ENCODE assay signal across 8 cellular contexts in genomic region chr9:136687721-136688223, GRCh38. TPM values are rescaled to one million over a fixed set of nuclear protein-coding genes. Genes with fewer than 3 reads are reported as not detected.
A peak's percentile ranks its signal among the peaks of the same experiment; 100 is the strongest.
DNase-seq lines count a peak whose midpoint lies in the region; ATAC-seq and TF ChIP-seq lines count a peak whose summit lies in the region.

No MANE protein-coding gene starts in this region.

- peak overlapping the region; percentile 57 for H3K4me3 Mint-ChIP-seq in activated B cell treated with CpG ODN at 0.5 μM for 24 hours
- H3K4me3 Mint-ChIP-seq in activated T-helper 2 cell treated with anti-CD3 and anti-CD28 coated beads, Interferon-gamma antibody, Interleukin-2, Interleukin-4, amounts not matched to agents 10 μg/mL and 5 μg/mL and 100 μg/mL, durations not matched to agents 14 hours and 24 hours and 36 hours (ENCODE audit: low read depth) = no peak overlapping the region

- 34 to 57% (median 42%) methylated on average over 10 to 37 of the region's 37 CpGs for WGBS in heart left ventricle, 4 donors

- no peaks in the 10 kb centered on the region for H3K9me3 ChIP-seq in heart left ventricle
- H3K9me3 ChIP-seq in upper lobe of right lung = no peaks in the 10 kb centered on the region

- H3K36me3 ChIP-seq in heart left ventricle = peaks cover 0 to 5% (median 0%) of the 10 kb centered on the region in 9 donors
- H3K36me3 ChIP-seq in upper lobe of right lung = no peaks in the 10 kb centered on the region

- DNase-seq in heart left ventricle (peak in 2 of 5 donors; percentile 44 to 78), Right ventricle myocardium inferior (ENCODE audit: missing footprints) (no peak), activated B cell treated with CpG ODN at 0.5 μM for 24 hours (no peak), left colon (peak; percentile 83 to 92), upper lobe of right lung (peak; percentile 84), foreskin fibroblast (no peak), cortex of kidney (lab: John Stamatoyannopoulos, UW) (no peak)
- no peak for DNase-seq in activated T-helper 2 cell treated with anti-CD3 and anti-CD28 coated beads, Interferon-gamma antibody, Interleukin-2, Interleukin-4, amounts not matched to agents 10 μg/mL and 5 μg/mL and 100 μg/mL, durations not matched to agents 14 hours and 24 hours and 36 hours (ENCODE audit: low spot score)

- TF ChIP-seq CTCF in heart left ventricle (IDR thresholded peaks at IDR 0.05) (no peak), activated B cell treated with CpG ODN at 0.5 μM for 24 hours (IDR thresholded peaks at IDR 0.05) (no peak), upper lobe of right lung (IDR thresholded peaks at IDR 0.05) (no peak), foreskin fibroblast (IDR thresholded peaks at IDR 0.05; ENCODE audit: low read depth, low read length) (no peak)

- no peaks in the 10 kb centered on the region for H3K9me3 Mint-ChIP-seq in activated B cell treated with CpG ODN at 0.5 μM for 24 hours
- no peaks in the 10 kb centered on the region for H3K9me3 Mint-ChIP-seq in activated T-helper 2 cell treated with anti-CD3 and anti-CD28 coated beads, Interferon-gamma antibody, Interleukin-2, Interleukin-4, amounts not matched to agents 10 μg/mL and 5 μg/mL and 100 μg/mL, durations not matched to agents 14 hours and 24 hours and 36 hours

- peaks cover 12 to 89% (median 54%) of the 10 kb centered on the region in 12 donors for H3K4me1 ChIP-seq in heart left ventricle
- H3K4me1 ChIP-seq in upper lobe of right lung = peaks cover 36% of the 10 kb centered on the region

- peak overlapping the region; percentile 46 for H3K27ac Mint-ChIP-seq in activated B cell treated with CpG ODN at 0.5 μM for 24 hours
- H3K27ac Mint-ChIP-seq in activated T-helper 2 cell treated with anti-CD3 and anti-CD28 coated beads, Interferon-gamma antibody, Interleukin-2, Interleukin-4, amounts not matched to agents 10 μg/mL and 5 μg/mL and 100 μg/mL, durations not matched to agents 14 hours and 24 hours and 36 hours = no peak overlapping the region

- no peaks in the 10 kb centered on the region for H3K27me3 Mint-ChIP-seq in activated B cell treated with CpG ODN at 0.5 μM for 24 hours
- H3K27me3 Mint-ChIP-seq in activated T-helper 2 cell treated with anti-CD3 and anti-CD28 coated beads, Interferon-gamma antibody, Interleukin-2, Interleukin-4, amounts not matched to agents 10 μg/mL and 5 μg/mL and 100 μg/mL, durations not matched to agents 14 hours and 24 hours and 36 hours (ENCODE audit: low read depth) = no peaks in the 10 kb centered on the region

- peak overlapping the region; percentile 26 to 95 (median 89) for H3K27ac ChIP-seq in heart left ventricle
- H3K27ac ChIP-seq in upper lobe of right lung = peak overlapping the region; percentile 74

- H3K4me1 Mint-ChIP-seq in activated B cell treated with CpG ODN at 0.5 μM for 24 hours = peaks cover 10% of the 10 kb centered on the region
- peaks cover 2% of the 10 kb centered on the region for H3K4me1 Mint-ChIP-seq in activated T-helper 2 cell treated with anti-CD3 and anti-CD28 coated beads, Interferon-gamma antibody, Interleukin-2, Interleukin-4, amounts not matched to agents 10 μg/mL and 5 μg/mL and 100 μg/mL, durations not matched to agents 14 hours and 24 hours and 36 hours (ENCODE audit: low read depth)

- no peak for TF ChIP-seq POLR2A in heart left ventricle (IDR thresholded peaks at IDR 0.05)

- POLR2A ChIA-PET in activated B cell treated with CpG ODN at 0.5 μM for 24 hours (lab: Charles Lee) = interaction anchor here (0.6 to 2.6 kb wide), 8 partner anchors 13 to 305 kb away, joined by 3 to 20 read pairs (median 4); partner anchors contain the start of gene PAXX

- intact Hi-C loops in heart left ventricle (cut with DNase I) (loop anchor here in 3 of 10 donors (5.0 kb wide), 1 partner anchor 40 kb away; no protein-coding TSS in a partner anchor), Right ventricle myocardium inferior (cut with DNase I) (loop anchor here (5.0 kb wide), 1 partner anchor 40 kb away; no protein-coding TSS in a partner anchor), activated B cell treated with CpG ODN at 0.5 μM for 24 hours (cut with micrococcal nuclease) (loop anchor here (2.0 to 5.0 kb wide), 4 partner anchors 13 to 205 kb away; partner anchors contain the start of gene SEC16A), left colon (cut with DNase I, micrococcal nuclease) (no loop called here), upper lobe of right lung (cut with DNase I) (no loop called here)
- intact Hi-C loops in activated T-helper 2 cell treated with anti-CD3 and anti-CD28 coated beads, Interferon-gamma antibody, Interleukin-2, Interleukin-4, amounts not matched to agents 10 μg/mL and 5 μg/mL and 100 μg/mL, durations not matched to agents 14 hours and 24 hours and 36 hours (cut with micrococcal nuclease) = no loop called here

- H3K4me3 ChIP-seq in heart left ventricle (peak overlapping the region in 11 of 12 donors; percentile 59 to 94 (median 87)), upper lobe of right lung (peak overlapping the region; percentile 93), foreskin fibroblast (ENCODE audit: low read depth in 1 of 2, low read length in 2 of 2) (no peak overlapping the region)

- CTCF ChIA-PET in activated B cell treated with CpG ODN at 0.5 μM for 24 hours (lab: Charles Lee) = no interaction called here

- H3K36me3 Mint-ChIP-seq in activated B cell treated with CpG ODN at 0.5 μM for 24 hours (ENCODE audit: low read depth) = no peaks in the 10 kb centered on the region
- no peaks in the 10 kb centered on the region for H3K36me3 Mint-ChIP-seq in activated T-helper 2 cell treated with anti-CD3 and anti-CD28 coated beads, Interferon-gamma antibody, Interleukin-2, Interleukin-4, amounts not matched to agents 10 μg/mL and 5 μg/mL and 100 μg/mL, durations not matched to agents 14 hours and 24 hours and 36 hours (ENCODE audit: low read depth)

- H3K27me3 ChIP-seq in heart left ventricle (no peaks in the 10 kb centered on the region), upper lobe of right lung (no peaks in the 10 kb centered on the region)

- ATAC-seq in heart left ventricle (no peak), Right ventricle myocardium inferior (no peak), activated B cell treated with CpG ODN at 0.5 μM for 24 hours (ENCODE audit: low read depth) (peak; percentile 12), left colon (peak; percentile 64), upper lobe of right lung (peak; percentile 2)

RNA-seq across cellular contexts. Expression of gene AGPAT2, which starts 0.5 kb away (rescaled TPM):
- total RNA-seq in heart left ventricle (10 to 100 TPM; 52.4 to 90.7 (median 62.5) TPM), Right ventricle myocardium inferior (57.9 TPM), activated B cell treated with CpG ODN at 0.5 μM for 24 hours (16.6 and 17.1 TPM in 2 replicates), left colon (100 to 1,000 TPM; 152 to 211 TPM), upper lobe of right lung (117 TPM)
- 100 to 1,000 TPM in 1 of 2 donors, 10 to 100 TPM in 1; 88.8 to 122 TPM for polyA plus RNA-seq in heart left ventricle
- total RNA-seq in activated T-helper 2 cell treated with anti-CD3 and anti-CD28 coated beads, Interferon-gamma antibody, Interleukin-2, Interleukin-4, amounts not matched to agents 10 μg/mL and 5 μg/mL and 100 μg/mL, durations not matched to agents 14 hours and 24 hours and 36 hours = 38.3 and 40.5 TPM in 2 replicates

RNA-seq across cellular contexts. Expression of gene DIPK1B, which starts 24.6 kb away (rescaled TPM):
- total RNA-seq in heart left ventricle (10 to 100 TPM; 14.4 to 46.3 (median 19.8) TPM), Right ventricle myocardium inferior (16.4 TPM), activated B cell treated with CpG ODN at 0.5 μM for 24 hours (1.5 and 2.2 TPM in 2 replicates), left colon (1 to 10 TPM; 1.3 to 2.1 TPM), upper lobe of right lung (17.7 TPM)
- 10 to 100 TPM; 18.1 to 24.4 TPM for polyA plus RNA-seq in heart left ventricle
- total RNA-seq in activated T-helper 2 cell treated with anti-CD3 and anti-CD28 coated beads, Interferon-gamma antibody, Interleukin-2, Interleukin-4, amounts not matched to agents 10 μg/mL and 5 μg/mL and 100 μg/mL, durations not matched to agents 14 hours and 24 hours and 36 hours = 3.1 and 3.4 TPM in 2 replicates

RNA-seq across cellular contexts. Expression of gene EGFL7, which starts 25.1 kb away (rescaled TPM):
- total RNA-seq in heart left ventricle (100 to 1,000 TPM in 2 of 9 donors, 10 to 100 TPM in 7; 56.4 to 142 (median 94.0) TPM), Right ventricle myocardium inferior (72.0 TPM), activated B cell treated with CpG ODN at 0.5 μM for 24 hours (not detected in 2 replicates), left colon (10 to 100 TPM; 14.3 to 17.2 TPM), upper lobe of right lung (302 TPM)
- polyA plus RNA-seq in heart left ventricle = 100 to 1,000 TPM; 103 to 137 TPM
- total RNA-seq in activated T-helper 2 cell treated with anti-CD3 and anti-CD28 coated beads, Interferon-gamma antibody, Interleukin-2, Interleukin-4, amounts not matched to agents 10 μg/mL and 5 μg/mL and 100 μg/mL, durations not matched to agents 14 hours and 24 hours and 36 hours = 2.6 and 2.8 TPM in 2 replicates

RNA-seq across cellular contexts. Expression of gene LCN10, which starts 55.0 kb away (rescaled TPM):
- total RNA-seq in heart left ventricle (10 to 100 TPM in 5 of 9 donors, 1 to 10 TPM in 2, under 1 TPM in 2; 0.50 to 21.5 (median 10.1) TPM), Right ventricle myocardium inferior (11.3 TPM), activated B cell treated with CpG ODN at 0.5 μM for 24 hours (13.7 and 15.9 TPM in 2 replicates), left colon (1 to 10 TPM; 1.2 to 2.4 TPM), upper lobe of right lung (11.2 TPM)
- polyA plus RNA-seq in heart left ventricle = 10 to 100 TPM; 15.7 to 40.7 TPM
- 1.2 and 1.7 TPM in 2 replicates for total RNA-seq in activated T-helper 2 cell treated with anti-CD3 and anti-CD28 coated beads, Interferon-gamma antibody, Interleukin-2, Interleukin-4, amounts not matched to agents 10 μg/mL and 5 μg/mL and 100 μg/mL, durations not matched to agents 14 hours and 24 hours and 36 hours

Comparison
In these comparisons a context has a peak if more than half of its experiments do, and no peak if none do; other contexts are left out.
1. ATAC-seq: peak in activated B cell treated with CpG ODN at 0.5 μM for 24 hours (single experiment), left colon (single experiment) and upper lobe of right lung (single experiment); none in heart left ventricle (0 of 4) and Right ventricle myocardium inferior (single experiment).
2. DNase-seq: peak in left colon (2 of 2) and upper lobe of right lung (single experiment); none in Right ventricle myocardium inferior (single experiment), activated B cell treated with CpG ODN at 0.5 μM for 24 hours (single experiment), activated T-helper 2 cell treated with anti-CD3 and anti-CD28 coated beads, Interferon-gamma antibody, Interleukin-2, Interleukin-4, amounts not matched to agents 10 μg/mL and 5 μg/mL and 100 μg/mL, durations not matched to agents 14 hours and 24 hours and 36 hours (single experiment), foreskin fibroblast (0 of 2) and cortex of kidney (single experiment).
3. H3K4me3 ChIP-seq: peak in heart left ventricle (11 of 12) and upper lobe of right lung (single experiment); none in foreskin fibroblast (0 of 2).
4. intact Hi-C loops: an anchor here in Right ventricle myocardium inferior (5.0 kb wide) and activated B cell treated with CpG ODN at 0.5 μM for 24 hours (2.0 to 5.0 kb wide); none called in left colon, upper lobe of right lung and activated T-helper 2 cell treated with anti-CD3 and anti-CD28 coated beads, Interferon-gamma antibody, Interleukin-2, Interleukin-4, amounts not matched to agents 10 μg/mL and 5 μg/mL and 100 μg/mL, durations not matched to agents 14 hours and 24 hours and 36 hours.